In genomic region chr10:24255115-24255895, GRCh38 we compare ENCODE assay signal across 12 cellular contexts. TPM values are rescaled to one million over a fixed set of nuclear protein-coding genes. Genes with fewer than 3 reads are reported as not detected.
DNase-seq lines count a peak whose midpoint lies in the region; FAIRE-seq and TF ChIP-seq lines count a peak whose summit lies in the region.
"Had no signal": no experiment of that assay in that cellular context is flagged by ENCODE, and none has a peak within 500 bp of the region (broad histone marks: within the 10 kb centered on the region; RNA-seq: fewer than 3 reads in every experiment).

No MANE protein-coding gene starts in this region.

- peak overlapping the region; percentile 98 for H3K4me2 ChIP-seq in keratinocyte (ENCODE audit: control insufficient read depth, extremely low read depth, insufficient read depth, low read depth, low read length)

- H3K27me3 ChIP-seq in HUES64 (ENCODE audit: insufficient read depth, low read length) (no peaks in the 10 kb centered on the region), keratinocyte (ENCODE audit: control insufficient read depth, extremely low read depth, insufficient read depth, low read length) (no peaks in the 10 kb centered on the region), suprapubic skin (no peaks in the 10 kb centered on the region)
- H3K27me3 ChIP-seq: spleen had no signal

- no peak for TF ChIP-seq EP300 in suprapubic skin (IDR thresholded peaks at IDR 0.05)

- peak overlapping the region; percentile 48 for H2AFZ ChIP-seq in keratinocyte (ENCODE audit: control insufficient read depth, low read length)

- dilution Hi-C loops in keratinocyte (cut with MboI; ENCODE audit: extremely low pct_ligation_motif_present, low sequenced_read_pairs) = no loop called here

- H3K36me3 ChIP-seq in HUES64 (ENCODE audit: insufficient read depth, low read length) (no peaks in the 10 kb centered on the region), keratinocyte (ENCODE audit: control insufficient read depth in 2 of 2, extremely low read depth in 1 of 2, insufficient read depth in 2 of 2, low read length in 2 of 2) (peaks cover 0 to 3% of the 10 kb centered on the region in 2 experiments), suprapubic skin (no peaks in the 10 kb centered on the region)
- H3K36me3 ChIP-seq: spleen had no signal

- H3K9me3 ChIP-seq in HUES64 (ENCODE audit: insufficient read depth, low read depth, low read length) (no peaks in the 10 kb centered on the region), keratinocyte (ENCODE audit: control insufficient read depth, low read depth, low read length) (no peaks in the 10 kb centered on the region), suprapubic skin (no peaks in the 10 kb centered on the region)
- H3K9me3 ChIP-seq: spleen had no signal

- 34% methylated on average over 14 of the region's 14 CpGs for WGBS in HUES64
- 56% methylated on average over 11 of the region's 14 CpGs for WGBS in suprapubic skin

- FAIRE-seq in keratinocyte (lab: Jason Lieb, UNC) = peak; percentile 93

- no peak overlapping the region for H3K4me3 Mint-ChIP-seq in osteocyte (ENCODE audit: unreplicated experiment)
- no peak overlapping the region for H3K4me3 Mint-ChIP-seq in HFFc6

- no peak for TF ChIP-seq POLR2A in suprapubic skin (IDR thresholded peaks at IDR 0.05)

- H3K9me3 Mint-ChIP-seq in osteocyte (ENCODE audit: unreplicated experiment) = no peaks in the 10 kb centered on the region
- H3K9me3 Mint-ChIP-seq in HFFc6 = no peaks in the 10 kb centered on the region

- H3K4me3 ChIP-seq in HUES64 (ENCODE audit: low read length) (peak overlapping the region; percentile 46), keratinocyte (ENCODE audit: control insufficient read depth in 2 of 3, extremely low read depth in 1 of 3, insufficient read depth in 2 of 3, low read depth in 1 of 3, low read length in 3 of 3) (peak overlapping the region; percentile 59 to 97 (median 90)), suprapubic skin (peak overlapping the region; percentile 32)
- H3K4me3 ChIP-seq: spleen had no signal

- peak; percentile 79 for DNase-seq in astrocyte of the hippocampus (ENCODE audit: low read depth, low spot score)
- peak; percentile 71 for DNase-seq in keratinocyte (ENCODE audit: low read depth, low spot score)
- no peak for DNase-seq in suprapubic skin (ENCODE audit: low spot score in 2 of 2)
- no peak for DNase-seq in stimulated activated naive CD4-positive, alpha-beta T cell treated with Interleukin-2 at 50 U/mL for 16 hours (lab: John Stamatoyannopoulos, UW)
- no peak for DNase-seq in osteocyte (ENCODE audit: extremely low spot score, unreplicated experiment)
- DNase-seq in HFFc6 = no peak
- DNase-seq: activated CD4-positive, alpha-beta T cell treated with anti-CD3 and anti-CD28 coated beads, Interleukin-2, amount 50 U/mL, for 1 hour; activated naive CD4-positive, alpha-beta T cell treated with Interleukin-2 at 50 U/mL for 16 hours; NCI-H1092 treated with DMSO at 0.1 percent for 48 hours; NCI-H69; spleen had no signal

- no peaks in the 10 kb centered on the region for H3K36me3 Mint-ChIP-seq in osteocyte (ENCODE audit: unreplicated experiment)
- no peaks in the 10 kb centered on the region for H3K36me3 Mint-ChIP-seq in HFFc6 (ENCODE audit: low read depth)

- TF ChIP-seq CTCF in keratinocyte (optimal IDR thresholded peaks at IDR 0.05 in 1 of 3, IDR thresholded peaks at IDR 0.05 in 1 of 3, conservative IDR thresholded peaks at IDR 0.05 in 1 of 3; ENCODE audit: extremely low read depth in 1 of 3, insufficient read depth in 2 of 3, low read length in 3 of 3) (no peak), suprapubic skin (IDR thresholded peaks at IDR 0.05) (no peak), osteocyte (IDR thresholded peaks at IDR 0.05) (no peak), HFFc6 (IDR thresholded peaks at IDR 0.05) (no peak)

- H3K9ac ChIP-seq in HUES64 (ENCODE audit: low read depth, low read length) = peak overlapping the region; percentile 56
- peak overlapping the region; percentile 99 for H3K9ac ChIP-seq in keratinocyte (ENCODE audit: control insufficient read depth, extremely low read depth, insufficient read depth, low read length)

- no peaks in the 10 kb centered on the region for H3K27me3 Mint-ChIP-seq in osteocyte (ENCODE audit: unreplicated experiment)
- H3K27me3 Mint-ChIP-seq in HFFc6 (ENCODE audit: insufficient read depth) = peaks cover 5% of the 10 kb centered on the region; the same call in 1 of the 2 replicates

- H3K79me2 ChIP-seq in keratinocyte (ENCODE audit: control insufficient read depth, insufficient read depth, low read length) = peaks cover 29% of the 10 kb centered on the region

- H3K27ac ChIP-seq in HUES64 (ENCODE audit: low read depth, low read length) = peak overlapping the region; percentile 60
- H3K27ac ChIP-seq in keratinocyte (ENCODE audit: control insufficient read depth, insufficient read depth, low read length) = peak overlapping the region; percentile 99
- H3K27ac ChIP-seq in suprapubic skin = peak overlapping the region; percentile 96
- H3K27ac ChIP-seq: spleen had no signal

- H4K20me1 ChIP-seq in keratinocyte (ENCODE audit: control insufficient read depth, extremely low read depth, insufficient read depth, low read length) = no peaks in the 10 kb centered on the region

- H3K27ac Mint-ChIP-seq in osteocyte (ENCODE audit: unreplicated experiment) (no peak overlapping the region), HFFc6 (no peak overlapping the region)

- no peaks in the 10 kb centered on the region for H3K9me1 ChIP-seq in keratinocyte (ENCODE audit: control insufficient read depth, extremely low read depth, insufficient read depth, low read length)

- H3K4me1 Mint-ChIP-seq in osteocyte (ENCODE audit: unreplicated experiment) (no peaks in the 10 kb centered on the region), HFFc6 (ENCODE audit: low read depth) (no peaks in the 10 kb centered on the region)

- H3K4me1 ChIP-seq in HUES64 (ENCODE audit: insufficient read depth, low read length) (peaks cover 57% of the 10 kb centered on the region), keratinocyte (ENCODE audit: control insufficient read depth, extremely low read depth, insufficient read depth, low read length) (peaks cover 48% of the 10 kb centered on the region), suprapubic skin (peaks cover 72% of the 10 kb centered on the region)
- H3K4me1 ChIP-seq: spleen had no signal

RNA-seq across cellular contexts. Expression of gene KIAA1217, which starts 46.4 kb away (rescaled TPM):
- 8.7 TPM for polyA plus RNA-seq in HUES64 (2013, experiment 1 of 2)
- 10.1 TPM for polyA plus RNA-seq in HUES64 (2013, experiment 2 of 2)
- 8.0 to 12.6 TPM (median 10.4 TPM) in 3 replicates for polyA plus RNA-seq in keratinocyte
- polyA plus RNA-seq in keratinocyte (2011; ENCODE audit: low read depth) = 23.1 TPM
- polyA plus RNA-seq in keratinocyte (2011; cell fraction: cytosol; rRNA removed) = 7.7 and 9.0 TPM in 2 replicates
- 50.6 and 52.0 TPM in 2 replicates for polyA plus RNA-seq in keratinocyte (2011; cell fraction: nucleus; rRNA removed)
- 11.9 and 14.5 TPM in 2 replicates for polyA plus RNA-seq in keratinocyte (2012; ENCODE audit: low replicate concordance)
- polyA minus RNA-seq in keratinocyte = 18.5 to 31.6 TPM (median 27.2 TPM) in 3 replicates
- polyA minus RNA-seq in keratinocyte (2011; cell fraction: cytosol; rRNA and poly(A)+ RNA removed) = 9.4 TPM
- 25.2 and 61.7 TPM in 2 replicates for polyA minus RNA-seq in keratinocyte (2011; cell fraction: nucleus; rRNA and poly(A)+ RNA removed)
- total RNA-seq in suprapubic skin (100 to 1,000 TPM in 1 of 4 donors, 10 to 100 TPM in 3; 59.2 to 109 (median 72.1) TPM), osteocyte (2.8 and 3.0 TPM in 2 replicates)
- total RNA-seq in HFFc6 (2021; fragmentation: NEBNext Ultra II Directional; extraction: Animal tissue kit (Norgen Biotek cat#: 25700)) = 1 to 10 TPM; 1.3 to 2.1 (median 2.0) TPM

Comparison
In these comparisons a context has a peak if more than half of its experiments do, and no peak if none do; other contexts are left out.
1. H3K4me3 ChIP-seq: peak in every context shown above with its lines; median percentile 90 in keratinocyte; 46 in HUES64; 32 in suprapubic skin.
2. DNase-seq: peak in astrocyte of the hippocampus (single experiment) and keratinocyte (single experiment); none in suprapubic skin (0 of 2), stimulated activated naive CD4-positive, alpha-beta T cell treated with Interleukin-2 at 50 U/mL for 16 hours (single experiment), osteocyte (single experiment) and HFFc6 (single experiment).
3. RNA of gene KIAA1217, which starts 46.4 kb away (total RNA-seq): 59.2 to 109 TPM in suprapubic skin; 2.8 to 3.0 TPM in osteocyte and 1.3 to 2.1 TPM in HFFc6; every median in the first group is over 10 times any median in the second.
4. Peak in every context shown above with its lines, with median percentiles within 50 percentile points of each other: H3K27ac ChIP-seq.